ENCODE assay signal across 8 cellular contexts in genomic region chr22:44702479-44703219, GRCh38. TPM values are rescaled to one million over a fixed set of nuclear protein-coding genes. Genes with fewer than 3 reads are reported as not detected.
DNase-seq lines count a peak whose midpoint lies in the region; ATAC-seq and TF ChIP-seq lines count a peak whose summit lies in the region.

No MANE protein-coding gene starts in this region.

- H3K4me1 ChIP-seq in body of pancreas: peaks cover 22% of the 10 kb centered on the region
- H3K4me1 ChIP-seq in left lung: peaks cover 9 to 25% of the 10 kb centered on the region in 2 donors
- peaks cover 21 to 44% (median 30%) of the 10 kb centered on the region in 4 donors for H3K4me1 ChIP-seq in stomach

- DNase-seq in COR-L47 (lab: John Stamatoyannopoulos, UW): peak; percentile 41
- DNase-seq in NCI-H146 (lab: John Stamatoyannopoulos, UW): peak; percentile 71
- peak; percentile 23 to 55 (median 48) for DNase-seq in body of pancreas
- peak in 1 of 2 donors; percentile 85 for DNase-seq in left lung
- peak; percentile 40 for DNase-seq in stomach
- no peak for DNase-seq in putamen (ENCODE audit: low spot score)
- no peak for DNase-seq in SK-N-DZ (ENCODE audit: low spot score)

- intact Hi-C loops in body of pancreas (cut with DNase I): no loop called here
- intact Hi-C loops in left lung (cut with DNase I): no loop called here
- intact Hi-C loops in stomach (cut with DNase I; ENCODE audit: low total_unique reads): no loop called here

- no peaks in the 10 kb centered on the region for H3K27me3 ChIP-seq in body of pancreas
- peaks cover 0 to 26% of the 10 kb centered on the region in 2 donors for H3K27me3 ChIP-seq in left lung
- H3K27me3 ChIP-seq in stomach: peaks cover 0 to 24% (median 0%) of the 10 kb centered on the region in 3 donors

- TF ChIP-seq EP300 in stomach (IDR thresholded peaks at IDR 0.05): no peak

- H3K36me3 ChIP-seq in body of pancreas (replicated peaks in 1 of 2; ENCODE audit: insufficient read depth in 1 of 2, low read depth in 2 of 2) (no peaks in the 10 kb centered on the region), left lung (no peaks in the 10 kb centered on the region), stomach (no peaks in the 10 kb centered on the region)

- no peaks in the 10 kb centered on the region for H3K9me3 ChIP-seq in body of pancreas
- no peaks in the 10 kb centered on the region for H3K9me3 ChIP-seq in left lung
- H3K9me3 ChIP-seq in stomach: no peaks in the 10 kb centered on the region

- peak; percentile 14 for ATAC-seq in GM21737 (IDR thresholded peaks at IDR 0.05; ENCODE audit: unreplicated experiment)
- peak; percentile 51 for ATAC-seq in body of pancreas
- ATAC-seq in left lung: peak; percentile 17

- H3K27ac ChIP-seq in body of pancreas (peak overlapping the region in 3 of 4 donors; percentile 51 to 73 (median 70)), left lung (no peak overlapping the region), stomach (peak overlapping the region; percentile 52 to 85 (median 62))

- no peak for TF ChIP-seq CTCF in body of pancreas (IDR thresholded peaks at IDR 0.05)
- no peak for TF ChIP-seq CTCF in left lung (IDR thresholded peaks at IDR 0.05)
- TF ChIP-seq CTCF in stomach (IDR thresholded peaks at IDR 0.05): no peak

- 1 to 2% methylated on average over 6 to 61 of the region's 61 CpGs for WGBS in body of pancreas, 2 donors
- WGBS in stomach, 5 donors: 1 to 3% (median 1%) methylated on average over 41 to 61 of the region's 61 CpGs

- H3K4me3 ChIP-seq in body of pancreas: peak overlapping the region; percentile 52 to 67
- H3K4me3 ChIP-seq in left lung: peak overlapping the region; percentile 54 to 67
- peak overlapping the region; percentile 59 to 83 (median 74) for H3K4me3 ChIP-seq in stomach

- TF ChIP-seq POLR2A in body of pancreas (IDR thresholded peaks at IDR 0.05) (no peak), stomach (IDR thresholded peaks at IDR 0.05) (no peak)

RNA-seq across cellular contexts. Expression of gene PRR5, which starts 0.6 kb away (rescaled TPM):
- total RNA-seq in body of pancreas: 10 to 100 TPM; 12.5 to 20.4 TPM
- total RNA-seq in left lung: 10 to 100 TPM in 1 of 2 donors, 1 to 10 TPM in 1; 7.1 to 11.0 TPM
- 10 to 100 TPM in 3 of 5 donors, 1 to 10 TPM in 1, not detected in 1; 8.3 to 36.5 (median 26.9) TPM for total RNA-seq in stomach
- 10 to 100 TPM; 13.3 to 17.9 (median 16.1) TPM for polyA plus RNA-seq in stomach
- polyA plus RNA-seq in SK-N-DZ (2014; cell fraction: cytosol; rRNA removed): 1.0 and 3.1 TPM in 2 replicates
- polyA plus RNA-seq in SK-N-DZ (2014; cell fraction: nucleus; rRNA removed): 0.84 and 1.1 TPM in 2 replicates

RNA-seq across cellular contexts. Expression of gene ARHGAP8, which starts 49.7 kb away (rescaled TPM):
- 10 to 100 TPM; 12.2 to 15.2 TPM for total RNA-seq in body of pancreas
- 10 to 100 TPM; 18.3 to 23.4 TPM for total RNA-seq in left lung
- 10 to 100 TPM in 3 of 5 donors, 1 to 10 TPM in 2; 7.8 to 63.6 (median 10.3) TPM for total RNA-seq in stomach
- 10 to 100 TPM; 10.2 to 18.7 (median 12.3) TPM for polyA plus RNA-seq in stomach
- not detected in 2 replicates for polyA plus RNA-seq in SK-N-DZ (2014; cell fraction: cytosol; rRNA removed)
- not detected in 2 replicates for polyA plus RNA-seq in SK-N-DZ (2014; cell fraction: nucleus; rRNA removed)

Comparison
In these comparisons a context has a peak if more than half of its experiments do, and no peak if none do; other contexts are left out.
1. DNase-seq: peak in COR-L47 (single experiment), NCI-H146 (single experiment), body of pancreas (4 of 4) and stomach (single experiment); none in putamen (single experiment) and SK-N-DZ (single experiment).
2. H3K27ac ChIP-seq: peak in body of pancreas (3 of 4) and stomach (5 of 5); none in left lung (0 of 2).
3. Peak in every context shown above with its lines, with median percentiles within 50 percentile points of each other: ATAC-seq and H3K4me3 ChIP-seq.